Comparison of ENCODE assay signal across 21 cellular contexts in genomic region chr16:67417333-67418061, GRCh38. TPM values are rescaled to one million over a fixed set of nuclear protein-coding genes. Genes with fewer than 3 reads are reported as not detected.
DNase-seq lines count a peak whose midpoint lies in the region; TF ChIP-seq lines count a peak whose summit lies in the region.
"Had no signal": no experiment of that assay in that cellular context is flagged by ENCODE, and none has a peak within 500 bp of the region (broad histone marks: within the 10 kb centered on the region; RNA-seq: fewer than 3 reads in every experiment).

No MANE protein-coding gene starts in this region.

- H3K4me1 ChIP-seq in CD8-positive, alpha-beta memory T cell (ENCODE audit: insufficient read depth, low read length), result peaks cover 8% of the 10 kb centered on the region
- H3K4me1 ChIP-seq in Loucy (ENCODE audit: insufficient read depth, low read length, poor library complexity, severe bottlenecking) (no peaks in the 10 kb centered on the region), osteoblast (ENCODE audit: insufficient read depth, low read length) (peaks cover 7% of the 10 kb centered on the region)
- H3K4me1 ChIP-seq: breast epithelium had no signal

- H3K4me3 Mint-ChIP-seq in CD8-positive, alpha-beta memory T cell, result peak overlapping the region; percentile 3 to 85 (median 44)
- H3K4me3 Mint-ChIP-seq in endothelial cell (ENCODE audit: unreplicated experiment), result peak overlapping the region; percentile 50

- H3K27me3 Mint-ChIP-seq in CD8-positive, alpha-beta memory T cell, result peaks cover 24 to 41% of the 10 kb centered on the region in 2 donors
- H3K27me3 Mint-ChIP-seq in endothelial cell (ENCODE audit: unreplicated experiment), result peaks cover 1% of the 10 kb centered on the region

- H3K9me2 ChIP-seq in Loucy (replicated peaks; ENCODE audit: low read depth, low read length), result no peaks in the 10 kb centered on the region

- TF ChIP-seq CTCF in Loucy (conservative IDR thresholded peaks at IDR 0.05; ENCODE audit: low read length) (no peak), endothelial cell (IDR thresholded peaks at IDR 0.05; ENCODE audit: unreplicated experiment) (no peak), osteoblast (IDR thresholded peaks at IDR 0.05; ENCODE audit: extremely low read depth, low read depth, low read length) (no peak)

- no peaks in the 10 kb centered on the region for H3K9me3 ChIP-seq in CD8-positive, alpha-beta memory T cell (ENCODE audit: low read length)
- no peaks in the 10 kb centered on the region for H3K9me3 ChIP-seq in Loucy (ENCODE audit: insufficient read depth, low read depth, low read length)
- no peaks in the 10 kb centered on the region for H3K9me3 ChIP-seq in osteoblast (ENCODE audit: low read depth, low read length)
- H3K9me3 ChIP-seq: breast epithelium, tibial artery had no signal

- POLR2A ChIA-PET in CD8-positive, alpha-beta memory T cell (lab: Charles Lee), result no interaction called here

- peaks cover 6% of the 10 kb centered on the region for H3K27me3 ChIP-seq in CD8-positive, alpha-beta memory T cell (ENCODE audit: insufficient read depth, low read length, poor library complexity, severe bottlenecking)
- H3K27me3 ChIP-seq in Loucy (ENCODE audit: insufficient read depth, low read length, poor library complexity, severe bottlenecking) (no peaks in the 10 kb centered on the region), osteoblast (ENCODE audit: insufficient read depth, low read length) (no peaks in the 10 kb centered on the region)
- H3K27me3 ChIP-seq: breast epithelium, tibial artery had no signal

- H3K4me3 ChIP-seq in CD8-positive, alpha-beta memory T cell (ENCODE audit: low read length), result no peak overlapping the region
- no peak overlapping the region for H3K4me3 ChIP-seq in Loucy (ENCODE audit: low read length, poor library complexity, severe bottlenecking)
- no peak overlapping the region for H3K4me3 ChIP-seq in osteoblast (ENCODE audit: insufficient read depth, low read length)

- H3K4me2 ChIP-seq in Loucy (ENCODE audit: low read depth, low read length, poor library complexity, severe bottlenecking) (no peak overlapping the region), osteoblast (ENCODE audit: insufficient read depth, low read length) (no peak overlapping the region)

- CTCF ChIA-PET in CD8-positive, alpha-beta memory T cell (lab: Charles Lee), result interaction anchor here (1.2 to 2.4 kb wide), 4 partner anchors 10 to 442 kb away, joined by 3 to 10 read pairs (median 4); no protein-coding TSS in a partner anchor

- peak overlapping the region; percentile 32; the same call in 1 of the 2 replicates for H2AFZ ChIP-seq in Loucy (ENCODE audit: low read length)
- no peak overlapping the region for H2AFZ ChIP-seq in osteoblast (ENCODE audit: low read length)

- H3K27ac ChIP-seq in CD8-positive, alpha-beta memory T cell (ENCODE audit: low read depth, low read length), result no peak overlapping the region
- no peak overlapping the region for H3K27ac ChIP-seq in osteoblast (ENCODE audit: low read depth, low read length)

- H4K20me1 ChIP-seq in Loucy (ENCODE audit: insufficient read depth, low read length, poor library complexity, severe bottlenecking) (no peaks in the 10 kb centered on the region), osteoblast (ENCODE audit: insufficient read depth, low read length) (no peaks in the 10 kb centered on the region)

- no peak for DNase-seq in CD8-positive, alpha-beta memory T cell
- DNase-seq in endothelial cell (ENCODE audit: low spot score) (no peak), osteoblast (ENCODE audit: insufficient read length, low spot score, missing footprints) (peak; percentile 48), nucleus accumbens (lab: John Stamatoyannopoulos, UW) (no peak), RKO (ENCODE audit: low spot score) (no peak), mesenteric fat pad (ENCODE audit: low spot score) (no peak)
- DNase-seq: activated CD4-positive, alpha-beta T cell treated with anti-CD3 and anti-CD28 coated beads, Interleukin-2, amount 50 U/mL, for 4 hours; activated T-cell treated with anti-CD3 and anti-CD28 coated beads, Interleukin-2, amount 50 U/mL, for 24 hours; kidney; NCI-H1105; NCI-H2081 treated with DMSO at 0.1 percent for 48 hours; NCI-H510A treated with DMSO at 0.1 percent for 48 hours; RPMI8226; stimulated activated CD4-positive, alpha-beta T cell treated with anti-CD3 and anti-CD28 coated beads, Interleukin-15, amount 100 ng/mL, for 24 hours; tibial artery had no signal

- peaks cover 6 to 22% (median 18%) of the 10 kb centered on the region in 3 donors for H3K4me1 Mint-ChIP-seq in CD8-positive, alpha-beta memory T cell
- H3K4me1 Mint-ChIP-seq in endothelial cell (ENCODE audit: unreplicated experiment), result peaks cover 12% of the 10 kb centered on the region

- H3K27ac Mint-ChIP-seq in CD8-positive, alpha-beta memory T cell, result peak overlapping the region in 1 of 8 donors; percentile 72
- no peak overlapping the region for H3K27ac Mint-ChIP-seq in endothelial cell (ENCODE audit: unreplicated experiment)

- no peak overlapping the region for H3K9ac ChIP-seq in Loucy (ENCODE audit: low read depth, low read length, poor library complexity, severe bottlenecking)

- no peaks in the 10 kb centered on the region for H3K36me3 ChIP-seq in CD8-positive, alpha-beta memory T cell (ENCODE audit: insufficient read depth, low read length)
- H3K36me3 ChIP-seq in Loucy (ENCODE audit: insufficient read depth, low read length) (no peaks in the 10 kb centered on the region), osteoblast (ENCODE audit: insufficient read depth, low read length) (no peaks in the 10 kb centered on the region)
- H3K36me3 ChIP-seq: breast epithelium, tibial artery had no signal

- H3K79me2 ChIP-seq in Loucy (ENCODE audit: insufficient read depth, low read length), result no peaks in the 10 kb centered on the region
- H3K79me2 ChIP-seq in osteoblast (ENCODE audit: insufficient read depth, low read length), result peaks cover 12% of the 10 kb centered on the region

- H3F3A ChIP-seq in Loucy (ENCODE audit: low read depth), result no peaks in the 10 kb centered on the region

- peaks cover 0 to under 1% (median 0%) of the 10 kb centered on the region in 5 donors for H3K9me3 Mint-ChIP-seq in CD8-positive, alpha-beta memory T cell
- no peaks in the 10 kb centered on the region for H3K9me3 Mint-ChIP-seq in endothelial cell (ENCODE audit: unreplicated experiment)
- H3K9me3 Mint-ChIP-seq: activated T-cell treated with anti-CD3 and anti-CD28 coated beads, Interleukin-2, amount 50 U/mL, for 24 hours; dendritic cell treated with granulocyte-macrophage colony-stimulating factor and Interleukin-4, amounts not matched to agents 40 ng/mL and 50 ng/mL, for 4 days had no signal

- no peaks in the 10 kb centered on the region for H3K36me3 Mint-ChIP-seq in CD8-positive, alpha-beta memory T cell
- H3K36me3 Mint-ChIP-seq in endothelial cell (ENCODE audit: low read depth, unreplicated experiment), result peaks cover 9% of the 10 kb centered on the region

RNA-seq across cellular contexts. Expression of gene ZDHHC1, which starts 1.2 kb away (rescaled TPM):
- 1 to 10 TPM; 1.3 TPM for total RNA-seq in CD8-positive, alpha-beta memory T cell
- polyA plus RNA-seq in CD8-positive, alpha-beta memory T cell, result 0.60 TPM
- total RNA-seq in endothelial cell (ENCODE audit: unreplicated experiment), result 7.2 TPM
- total RNA-seq in osteoblast, result 9.0 and 13.3 TPM in 2 replicates
- total RNA-seq in mesenteric fat pad, result 9.5 TPM

RNA-seq across cellular contexts. Expression of gene HSD11B2, which starts 13.4 kb away (rescaled TPM):
- 1 to 10 TPM; 1.1 to 1.5 TPM for total RNA-seq in CD8-positive, alpha-beta memory T cell
- not detected for polyA plus RNA-seq in CD8-positive, alpha-beta memory T cell
- 3.3 TPM for total RNA-seq in endothelial cell (ENCODE audit: unreplicated experiment)
- not detected in 2 replicates for total RNA-seq in osteoblast
- 0.71 TPM for total RNA-seq in mesenteric fat pad
- total RNA-seq: fibroblast of villous mesenchyme, G401, lung microvascular endothelial cell had no signal

RNA-seq across cellular contexts. Expression of gene TPPP3, which starts 24.2 kb away (rescaled TPM):
- total RNA-seq in CD8-positive, alpha-beta memory T cell, result not detected
- not detected for polyA plus RNA-seq in CD8-positive, alpha-beta memory T cell
- 1.1 TPM for total RNA-seq in endothelial cell (ENCODE audit: unreplicated experiment)
- total RNA-seq in osteoblast, result 0.59 and 0.72 TPM in 2 replicates
- total RNA-seq in mesenteric fat pad, result 4.8 TPM
- total RNA-seq: lung microvascular endothelial cell had no signal
